35 cellular contexts compared by ENCODE assay signal in the genomic region with DNA sequence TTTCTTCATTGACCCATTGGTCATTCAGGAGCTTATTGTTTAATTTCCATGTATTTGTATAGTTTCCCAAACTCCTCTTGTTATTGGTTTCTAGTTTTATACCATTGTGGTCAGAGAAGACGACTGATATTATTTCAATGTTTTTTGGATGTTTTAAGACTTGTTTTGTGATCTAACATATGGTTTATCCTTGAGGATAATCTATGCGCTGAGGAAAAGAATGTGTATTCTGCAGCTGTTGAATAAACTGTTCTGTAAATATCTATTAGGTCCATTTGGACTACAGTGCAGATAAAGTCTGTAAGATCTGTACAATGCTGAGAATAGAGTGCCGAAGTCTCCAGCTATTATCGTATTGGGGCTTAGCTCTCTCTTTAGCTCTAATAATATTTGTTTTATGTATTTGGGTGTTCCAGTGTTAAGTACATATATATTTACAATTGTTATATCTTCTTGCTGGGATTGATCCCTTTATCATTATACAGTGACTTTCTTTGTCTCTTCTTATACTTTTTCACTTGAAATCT.
"Had no signal": no experiment of that assay in that cellular context is flagged by ENCODE, and none has a peak within 500 bp of the region (broad histone marks: within the 10 kb centered on the region; RNA-seq: fewer than 3 reads in every experiment).

No MANE protein-coding gene starts in this region.

- H3K27ac Mint-ChIP-seq: activated CD4-positive, alpha-beta memory T cell treated with anti-CD3 and anti-CD28 coated beads for 36 hours; activated CD4-positive, alpha-beta T cell treated with anti-CD3 and anti-CD28 coated beads for 36 hours; activated CD4-positive, alpha-beta T cell treated with anti-CD3 and anti-CD28 coated beads, Interleukin-2, amount 10 ng/mL, durations not matched to agents 24 days and 14 days; activated CD8-positive, alpha-beta memory T cell treated with anti-CD3 and anti-CD28 coated beads, Interleukin-2, amount 10 ng/mL, durations not matched to agents 7 days and 5 days; activated CD8-positive, alpha-beta T cell treated with anti-CD3 and anti-CD28 coated beads, Interleukin-2, amount 10 ng/mL, durations not matched to agents 7 days and 5 days; activated naive CD8-positive, alpha-beta T cell treated with anti-CD3 and anti-CD28 coated beads, Interleukin-2, amount 10 ng/mL, durations not matched to agents 7 days and 5 days; activated T-helper 1 cell treated with anti-CD3 and anti-CD28 coated beads, Interleukin-12 subunit alpha, Interleukin-12 subunit beta, Interleukin-2, Interleukin-4 antibody, amounts not matched to agents 30 ng/mL and 10 ng/mL and 1 ng/mL, durations not matched to agents 14 hours and 24 hours and 36 hours; activated T-helper 2 cell treated with anti-CD3 and anti-CD28 coated beads, Interferon-gamma antibody, Interleukin-2, Interleukin-4, amounts not matched to agents 10 μg/mL and 5 μg/mL and 100 μg/mL, durations not matched to agents 14 hours and 24 hours and 36 hours; brain; T-helper 2 cell treated with Interferon-gamma antibody and Interleukin-4, amounts not matched to agents 5 μg/mL and 100 μg/mL, for 36 hours had no signal

- H3K9me3 ChIP-seq: breast epithelium, gastrocnemius medialis had no signal

- H3K36me3 ChIP-seq: ascending aorta, breast epithelium, cardiac muscle cell, esophagus muscularis mucosa, gastrocnemius medialis, heart left ventricle, WERI-Rb-1 had no signal

- H3K27ac ChIP-seq: ascending aorta, breast epithelium, cardiac muscle cell, esophagus muscularis mucosa, foreskin keratinocyte, gastrocnemius medialis, heart left ventricle, WERI-Rb-1 had no signal

- ATAC-seq: activated CD4-positive, alpha-beta T cell treated with anti-CD3 and anti-CD28 coated beads for 36 hours; activated CD8-positive, alpha-beta memory T cell treated with anti-CD3 and anti-CD28 coated beads, Interleukin-2, amount 10 ng/mL, durations not matched to agents 7 days and 5 days; activated CD8-positive, alpha-beta T cell treated with anti-CD3 and anti-CD28 coated beads, Interleukin-2, amount 10 ng/mL, durations not matched to agents 7 days and 5 days; effector memory CD8-positive, alpha-beta T cell; foreskin keratinocyte; gastrocnemius medialis; heart left ventricle; T-helper 17 cell had no signal

- H3K4me1 ChIP-seq: ascending aorta, breast epithelium, esophagus muscularis mucosa, gastrocnemius medialis, heart left ventricle had no signal

- H3K9me3 Mint-ChIP-seq: activated CD4-positive, alpha-beta memory T cell treated with anti-CD3 and anti-CD28 coated beads for 36 hours; effector memory CD8-positive, alpha-beta T cell had no signal

- DNase-seq: activated CD4-positive, alpha-beta memory T cell treated with anti-CD3 and anti-CD28 coated beads for 36 hours; activated CD4-positive, alpha-beta T cell treated with anti-CD3 and anti-CD28 coated beads for 36 hours; activated CD4-positive, alpha-beta T cell treated with anti-CD3 and anti-CD28 coated beads, Interleukin-2, amount 10 ng/mL, durations not matched to agents 24 days and 14 days; activated CD4-positive, CD25-positive, alpha-beta regulatory T cell; activated CD4-positive, CD25-positive, alpha-beta regulatory T cell treated with anti-CD3 and anti-CD28 coated beads, Interleukin-2, amount 50 U/mL, for 72 hours; activated CD8-positive, alpha-beta memory T cell treated with anti-CD3 and anti-CD28 coated beads, Interleukin-2, amount 50 U/mL, for 4 hours; activated CD8-positive, alpha-beta T cell treated with anti-CD3 and anti-CD28 coated beads, Interleukin-2, amount 10 ng/mL, durations not matched to agents 7 days and 5 days; activated effector memory CD4-positive, alpha-beta T cell treated with anti-CD3 and anti-CD28 coated beads, Interleukin-2, amount 50 U/mL, for 16 hours; activated naive CD4-positive, alpha-beta T cell treated with anti-CD3 and anti-CD28 coated beads, Interleukin-2, amount 50 U/mL, for 16 hours; activated naive CD8-positive, alpha-beta T cell treated with anti-CD3 and anti-CD28 coated beads, Interleukin-2, amount 10 ng/mL, durations not matched to agents 7 days and 5 days; activated T-cell treated with anti-CD3 and anti-CD28 coated beads, Interleukin-2, amount 50 U/mL, for 1 hour; activated T-cell treated with anti-CD3 and anti-CD28 coated beads, Interleukin-2, amount 50 U/mL, for 48 hours; central memory CD4-positive, alpha-beta T cell; cortex of kidney; dermis blood vessel endothelial cell; effector CD4-positive, alpha-beta T cell; effector memory CD8-positive, alpha-beta T cell; erythroblast; foreskin keratinocyte; gastrocnemius medialis; glutamatergic neuron; heart left ventricle; T-helper 1 cell; T-helper 17 cell had no signal

- FAIRE-seq: colon had no signal

- H3K36me3 Mint-ChIP-seq: activated CD4-positive, alpha-beta memory T cell treated with anti-CD3 and anti-CD28 coated beads for 36 hours had no signal

- H3K27me3 Mint-ChIP-seq: activated CD4-positive, alpha-beta memory T cell treated with anti-CD3 and anti-CD28 coated beads for 36 hours; activated CD4-positive, alpha-beta T cell treated with anti-CD3 and anti-CD28 coated beads for 36 hours; activated CD4-positive, alpha-beta T cell treated with anti-CD3 and anti-CD28 coated beads, Interleukin-2, amount 10 ng/mL, durations not matched to agents 24 days and 14 days; activated CD8-positive, alpha-beta memory T cell treated with anti-CD3 and anti-CD28 coated beads, Interleukin-2, amount 10 ng/mL, durations not matched to agents 7 days and 5 days; activated naive CD8-positive, alpha-beta T cell treated with anti-CD3 and anti-CD28 coated beads, Interleukin-2, amount 10 ng/mL, durations not matched to agents 7 days and 5 days; brain; effector memory CD8-positive, alpha-beta T cell; T-helper 17 cell had no signal

- H3K27me3 ChIP-seq: ascending aorta, breast epithelium, cardiac muscle cell, esophagus muscularis mucosa, foreskin keratinocyte, gastrocnemius medialis, heart left ventricle had no signal

- H3K4me1 Mint-ChIP-seq: brain had no signal

- H3K4me3 ChIP-seq: ascending aorta, breast epithelium, cardiac muscle cell, esophagus muscularis mucosa, gastrocnemius medialis, heart left ventricle had no signal

- H3K4me3 Mint-ChIP-seq: activated CD4-positive, alpha-beta memory T cell treated with anti-CD3 and anti-CD28 coated beads for 36 hours; activated CD4-positive, alpha-beta T cell treated with anti-CD3 and anti-CD28 coated beads for 36 hours; activated CD4-positive, alpha-beta T cell treated with anti-CD3 and anti-CD28 coated beads, Interleukin-2, amount 10 ng/mL, durations not matched to agents 24 days and 14 days; activated CD8-positive, alpha-beta memory T cell treated with anti-CD3 and anti-CD28 coated beads, Interleukin-2, amount 10 ng/mL, durations not matched to agents 7 days and 5 days; activated CD8-positive, alpha-beta T cell treated with anti-CD3 and anti-CD28 coated beads, Interleukin-2, amount 10 ng/mL, durations not matched to agents 7 days and 5 days; activated naive CD8-positive, alpha-beta T cell treated with anti-CD3 and anti-CD28 coated beads, Interleukin-2, amount 10 ng/mL, durations not matched to agents 7 days and 5 days; activated T-helper 1 cell treated with anti-CD3 and anti-CD28 coated beads, Interleukin-12 subunit alpha, Interleukin-12 subunit beta, Interleukin-2, Interleukin-4 antibody, amounts not matched to agents 30 ng/mL and 10 ng/mL and 1 ng/mL, durations not matched to agents 14 hours and 24 hours and 36 hours; brain; T-helper 17 cell; T-helper 2 cell treated with Interferon-gamma antibody and Interleukin-4, amounts not matched to agents 5 μg/mL and 100 μg/mL, for 36 hours had no signal
